Comparison of ENCODE assay signal across 8 cellular contexts in the genomic region with DNA sequence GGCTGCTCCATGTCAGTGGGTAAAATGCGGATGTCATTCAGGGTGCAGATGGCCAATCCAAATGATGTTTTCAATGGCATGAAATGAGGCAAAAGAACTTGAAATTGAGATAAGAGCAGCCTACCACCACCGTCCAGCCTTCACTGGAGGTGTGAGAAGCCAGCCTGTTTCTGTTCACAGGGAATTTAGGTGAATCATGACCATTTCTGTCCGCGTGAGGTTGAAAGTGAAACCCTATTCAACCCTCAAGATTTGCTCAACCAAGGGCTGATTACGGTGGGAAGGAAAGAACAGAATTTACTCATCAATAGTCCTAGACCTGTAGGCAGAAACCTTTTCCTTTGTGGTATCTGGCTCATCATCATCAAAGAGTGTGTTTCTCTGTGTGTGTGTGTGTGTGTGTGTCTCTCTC.
DNase-seq lines count a peak whose midpoint lies in the region; ATAC-seq and TF ChIP-seq lines count a peak whose summit lies in the region.

No MANE protein-coding gene starts in this region.

- H3F3A ChIP-seq in PC-9 (ENCODE audit: insufficient read depth, low read depth): no peaks in the 10 kb centered on the region

- no peaks in the 10 kb centered on the region for H3K4me1 ChIP-seq in PC-9 (replicated peaks; ENCODE audit: insufficient read depth)
- H3K4me1 ChIP-seq in aorta (ENCODE audit: control insufficient read depth in 1 of 2, insufficient read depth in 2 of 2, low read length in 2 of 2): no peaks in the 10 kb centered on the region

- ATAC-seq in GM18870 (IDR thresholded peaks at IDR 0.05; ENCODE audit: unreplicated experiment) (peak; percentile 96), HG03039 (IDR thresholded peaks at IDR 0.05; ENCODE audit: unreplicated experiment) (peak; percentile 96), aorta (ENCODE audit: low FRiP score) (no peak)

- H3K36me3 ChIP-seq in PC-9 (ENCODE audit: low read depth) (no peaks in the 10 kb centered on the region), aorta (ENCODE audit: control insufficient read depth in 1 of 2, insufficient read depth in 2 of 2, low read length in 1 of 2) (no peaks in the 10 kb centered on the region)

- H3K27me3 ChIP-seq in PC-9 (ENCODE audit: insufficient read depth, low read depth) (no peaks in the 10 kb centered on the region), aorta (ENCODE audit: control insufficient read depth in 1 of 2, insufficient read depth in 2 of 2, low read length in 1 of 2) (no peaks in the 10 kb centered on the region)

- H2AFZ ChIP-seq in PC-9: no peak overlapping the region

- DNase-seq in activated CD4-positive, alpha-beta T cell treated with anti-CD3 and anti-CD28 coated beads, Interleukin-2, amount 50 U/mL, for 48 hours: peak; percentile 56 to 72
- DNase-seq in stimulated activated CD4-positive, alpha-beta T cell treated with anti-CD3 and anti-CD28 coated beads, Interleukin-15, amount 100 ng/mL, for 48 hours (ENCODE audit: low read depth in 2 of 2): peak; percentile 53 to 54
- DNase-seq in SW 1271 (lab: John Stamatoyannopoulos, UW) (no peak), PC-9 (no peak), aorta (no peak), inferior parietal cortex (ENCODE audit: extremely low spot score) (no peak)

- no peaks in the 10 kb centered on the region for H4K20me1 ChIP-seq in PC-9 (ENCODE audit: insufficient read depth)

- no peak overlapping the region for H3K4me3 ChIP-seq in PC-9
- H3K4me3 ChIP-seq in aorta (ENCODE audit: low read length in 2 of 2): no peak overlapping the region

- POLR2A ChIA-PET in PC-9 (lab: Charles Lee; ENCODE audit: unreplicated experiment): no interaction called here

- H3K9me2 ChIP-seq in PC-9 (ENCODE audit: insufficient read depth): no peaks in the 10 kb centered on the region

- no peak overlapping the region for H3K4me2 ChIP-seq in PC-9

- TF ChIP-seq CTCF in PC-9 (conservative IDR thresholded peaks at IDR 0.05): no peak

- no TSS peak for BruUV-seq in PC-9 (replicated peaks; lab: Mats Ljungman, UMichigan)

- intact Hi-C loops in PC-9 (cut with micrococcal nuclease; ENCODE audit: unreplicated experiment): no loop called here
- intact Hi-C loops in aorta (cut with DNase I): no loop called here

- CTCF ChIA-PET in PC-9 (lab: Charles Lee): no interaction called here

- no peaks in the 10 kb centered on the region for H3K79me2 ChIP-seq in PC-9 (ENCODE audit: low read depth)

- H3K27ac ChIP-seq in PC-9: no peak overlapping the region
- H3K27ac ChIP-seq in aorta (ENCODE audit: low read depth in 1 of 2, low read length in 2 of 2): no peak overlapping the region

- 73 to 79% methylated on average over 5 of the region's 5 CpGs for WGBS in aorta, 2 donors

- H3K9me3 ChIP-seq in PC-9 (ENCODE audit: insufficient read depth, low read depth) (no peaks in the 10 kb centered on the region), aorta (ENCODE audit: control insufficient read depth, low read length) (peaks cover 2% of the 10 kb centered on the region)

Comparison
In these comparisons a context has a peak if more than half of its experiments do, and no peak if none do; other contexts are left out.
1. DNase-seq: peak in activated CD4-positive, alpha-beta T cell treated with anti-CD3 and anti-CD28 coated beads, Interleukin-2, amount 50 U/mL, for 48 hours (2 of 2) and stimulated activated CD4-positive, alpha-beta T cell treated with anti-CD3 and anti-CD28 coated beads, Interleukin-15, amount 100 ng/mL, for 48 hours (2 of 2); none in SW 1271 (0 of 2), PC-9 (0 of 2), aorta (0 of 2) and inferior parietal cortex (single experiment).